Comparison of ENCODE assay signal across 1 cellular context in genomic region chr4:183747931-183748664, GRCh38.
TF ChIP-seq lines count a peak whose summit lies in the region.

No MANE protein-coding gene starts in this region.

TF ChIP-seq in H1, 55 proteins besides CTCF, POLR2A, EP300 and RAD21 (continued from another document):
- TF ChIP-seq MAX (IDR thresholded peaks at IDR 0.05) = no peak
